Comparison of ENCODE assay signal across 9 cellular contexts in genomic region chr2:39664898-39665591, GRCh38.
DNase-seq lines count a peak whose midpoint lies in the region; ATAC-seq and TF ChIP-seq lines count a peak whose summit lies in the region.
"Had no signal": no experiment of that assay in that cellular context is flagged by ENCODE, and none has a peak within 500 bp of the region (broad histone marks: within the 10 kb centered on the region; RNA-seq: fewer than 3 reads in every experiment).

No MANE protein-coding gene starts in this region.

- no peaks in the 10 kb centered on the region for H3K27me3 ChIP-seq in tibial artery

- H3K4me1 Mint-ChIP-seq in activated naive CD4-positive, alpha-beta T cell treated with anti-CD3 and anti-CD28 coated beads, Interleukin-2, amount 10 ng/mL, durations not matched to agents 7 days and 5 days, result peaks cover 13% of the 10 kb centered on the region
- H3K4me1 Mint-ChIP-seq in memory B cell, result peaks cover 11% of the 10 kb centered on the region

- H3K9me3 Mint-ChIP-seq in activated naive CD4-positive, alpha-beta T cell treated with anti-CD3 and anti-CD28 coated beads, Interleukin-2, amount 10 ng/mL, durations not matched to agents 7 days and 5 days, result no peaks in the 10 kb centered on the region
- H3K9me3 Mint-ChIP-seq in memory B cell, result no peaks in the 10 kb centered on the region

- H3K4me3 Mint-ChIP-seq in activated naive CD4-positive, alpha-beta T cell treated with anti-CD3 and anti-CD28 coated beads, Interleukin-2, amount 10 ng/mL, durations not matched to agents 7 days and 5 days, result peak overlapping the region; percentile 31
- peak overlapping the region; percentile 79 for H3K4me3 Mint-ChIP-seq in memory B cell

- H3K4me1 ChIP-seq in tibial artery, result peaks cover 0 to 33% (median 16%) of the 10 kb centered on the region in 4 donors

- H3K36me3 ChIP-seq in tibial artery, result no peaks in the 10 kb centered on the region

- no peaks in the 10 kb centered on the region for H3K9me3 ChIP-seq in tibial artery

- no peaks in the 10 kb centered on the region for H3K36me3 Mint-ChIP-seq in activated naive CD4-positive, alpha-beta T cell treated with anti-CD3 and anti-CD28 coated beads, Interleukin-2, amount 10 ng/mL, durations not matched to agents 7 days and 5 days
- peaks cover 2% of the 10 kb centered on the region for H3K36me3 Mint-ChIP-seq in memory B cell

- peak overlapping the region; percentile 48 to 56 for H3K27ac ChIP-seq in tibial artery

- CTCF ChIA-PET in activated naive CD4-positive, alpha-beta T cell treated with anti-CD3 and anti-CD28 coated beads, Interleukin-2, amount 10 ng/mL, durations not matched to agents 7 days and 5 days (lab: Charles Lee), result no interaction called here

- no peak for DNase-seq in activated naive CD4-positive, alpha-beta T cell treated with anti-CD3 and anti-CD28 coated beads, Interleukin-2, amount 10 ng/mL, durations not matched to agents 7 days and 5 days
- DNase-seq in activated naive CD4-positive, alpha-beta T cell treated with Interleukin-2 at 50 U/mL for 16 hours, result no peak
- DNase-seq in cerebellar cortex (ENCODE audit: low spot score) (peak; percentile 84), memory B cell (ENCODE audit: low spot score in 2 of 2) (no peak), tibial artery (no peak), HCEC 1CT (no peak)
- DNase-seq in stimulated activated CD4-positive, alpha-beta T cell treated with anti-CD3 and anti-CD28 coated beads, Interleukin-12 subunit alpha, Interleukin-12 subunit beta, amount 100 ng/mL, for 4 hours, result no peak
- DNase-seq: stimulated activated CD4-positive, alpha-beta T cell treated with anti-CD3 and anti-CD28 coated beads, Interleukin-4, amount 100 ng/mL, for 1 hour had no signal

- intact Hi-C loops in tibial artery (cut with DNase I; ENCODE audit: low total_unique reads), result no loop called here

- no peak overlapping the region for H3K27ac Mint-ChIP-seq in activated naive CD4-positive, alpha-beta T cell treated with anti-CD3 and anti-CD28 coated beads, Interleukin-2, amount 10 ng/mL, durations not matched to agents 7 days and 5 days
- no peak overlapping the region for H3K27ac Mint-ChIP-seq in memory B cell

- peaks cover 68% of the 10 kb centered on the region for H3K27me3 Mint-ChIP-seq in activated naive CD4-positive, alpha-beta T cell treated with anti-CD3 and anti-CD28 coated beads, Interleukin-2, amount 10 ng/mL, durations not matched to agents 7 days and 5 days
- H3K27me3 Mint-ChIP-seq in memory B cell, result peaks cover 26% of the 10 kb centered on the region

- no peak for TF ChIP-seq CTCF in tibial artery (IDR thresholded peaks at IDR 0.05)

- no peak for ATAC-seq in memory B cell (ENCODE audit: low read depth)
- no peak for ATAC-seq in HG02571 (IDR thresholded peaks at IDR 0.05; ENCODE audit: unreplicated experiment)

- peak overlapping the region; percentile 56 to 82 for H3K4me3 ChIP-seq in tibial artery
